In the genomic region with DNA sequence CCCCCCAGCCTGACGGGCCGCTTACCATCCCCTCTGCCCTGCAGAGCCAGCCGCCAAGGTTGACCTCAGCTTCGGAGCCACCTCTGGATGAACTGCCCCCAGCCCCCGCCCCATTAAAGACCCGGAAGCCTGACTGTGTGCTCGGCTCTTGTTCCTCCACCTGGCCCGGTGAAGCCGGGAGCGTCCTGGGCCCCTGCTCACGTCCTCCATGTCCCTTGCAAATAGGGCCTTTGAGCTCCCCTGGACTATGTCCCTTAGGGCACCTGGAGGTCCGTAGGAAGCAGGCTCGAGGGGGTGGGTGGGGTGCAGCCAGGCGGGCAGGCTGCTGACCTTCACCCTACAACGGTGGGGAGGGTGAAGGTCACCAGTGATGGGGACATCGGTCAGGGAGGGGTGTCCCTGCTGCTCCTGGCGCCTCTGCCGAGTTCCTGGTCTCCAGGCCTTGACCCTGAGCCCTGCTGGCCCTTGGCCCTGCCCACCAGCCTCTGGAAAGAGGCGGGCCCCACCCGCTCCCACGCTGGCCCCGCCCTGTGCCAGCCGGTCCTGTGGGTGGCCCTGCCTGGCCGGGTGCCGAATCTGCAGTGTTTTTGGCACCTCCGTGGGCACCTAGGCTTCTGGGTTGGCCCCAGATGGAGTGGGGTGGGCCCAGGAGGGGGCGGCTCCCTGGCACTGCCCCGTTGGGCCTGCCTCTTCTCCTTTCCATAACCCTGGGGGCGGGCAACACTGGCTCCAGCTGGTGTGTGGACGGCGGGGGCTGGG, we compare ENCODE assay signal across 8 cellular contexts. TPM values are rescaled to one million over a fixed set of nuclear protein-coding genes. Genes with fewer than 3 reads are reported as not detected.
DNase-seq lines count a peak whose midpoint lies in the region; ATAC-seq and TF ChIP-seq lines count a peak whose summit lies in the region.

No MANE protein-coding gene starts in this region.

- H3K4me3 ChIP-seq in HEK293 (ENCODE audit: low read depth, low read length) (no peak overlapping the region), left ventricle myocardium inferior (peak overlapping the region; percentile 90), spleen (peak overlapping the region in 5 of 8 donors; percentile 9 to 61 (median 21))

- H3K9me3 Mint-ChIP-seq in activated CD8-positive, alpha-beta memory T cell treated with anti-CD3 and anti-CD28 coated beads, Interleukin-2, amount 10 ng/mL, durations not matched to agents 7 days and 5 days (ENCODE audit: low read depth) = no peaks in the 10 kb centered on the region

- no peaks in the 10 kb centered on the region for H3K9me3 ChIP-seq in HEK293 (ENCODE audit: control insufficient read depth, insufficient read depth, low read depth, low read length)
- H3K9me3 ChIP-seq in left ventricle myocardium inferior (replicated peaks) = no peaks in the 10 kb centered on the region
- H3K9me3 ChIP-seq in spleen = no peaks in the 10 kb centered on the region

- ATAC-seq in activated CD8-positive, alpha-beta memory T cell treated with anti-CD3 and anti-CD28 coated beads, Interleukin-2, amount 10 ng/mL, durations not matched to agents 7 days and 5 days = no peak
- ATAC-seq in GM19324 (IDR thresholded peaks at IDR 0.05; ENCODE audit: low FRiP score, unreplicated experiment) = no peak

- H3K27ac ChIP-seq in HEK293 (ENCODE audit: extremely low read depth, low read depth, low read length) (peak overlapping the region; percentile 53; the same call in 1 of the 2 replicates), left ventricle myocardium inferior (replicated peaks) (peak overlapping the region; percentile 100), spleen (peak overlapping the region; percentile 45 to 100 (median 94))

- H3K36me3 ChIP-seq in HEK293 (ENCODE audit: control insufficient read depth in 2 of 2, insufficient read depth in 1 of 2, low read length in 2 of 2) (peaks cover 0 to 11% of the 10 kb centered on the region in 2 experiments; a peak in 1 of 3 replicates), left ventricle myocardium inferior (peaks cover 2% of the 10 kb centered on the region), spleen (peaks cover 0 to 16% (median 0%) of the 10 kb centered on the region in 6 donors)

- intact Hi-C loops in left ventricle myocardium inferior (cut with micrococcal nuclease) (no loop called here), spleen (cut with DNase I; ENCODE audit: low total_unique reads) (loop anchor here (2.0 kb wide), 1 partner anchor 22 kb away; no protein-coding TSS in a partner anchor)

- H3K27me3 Mint-ChIP-seq in activated CD8-positive, alpha-beta memory T cell treated with anti-CD3 and anti-CD28 coated beads, Interleukin-2, amount 10 ng/mL, durations not matched to agents 7 days and 5 days = no peaks in the 10 kb centered on the region

- H3K27me3 ChIP-seq in left ventricle myocardium inferior (ENCODE audit: low read depth) = no peaks in the 10 kb centered on the region
- peaks cover 0 to 8% (median 0%) of the 10 kb centered on the region in 7 donors for H3K27me3 ChIP-seq in spleen (replicated peaks in 1 of 7)

- no peak for DNase-seq in activated CD8-positive, alpha-beta memory T cell treated with anti-CD3 and anti-CD28 coated beads, Interleukin-2, amount 10 ng/mL, durations not matched to agents 7 days and 5 days
- DNase-seq in left ventricle myocardium inferior (peak; percentile 87), spleen (peak; percentile 92), NCI-H1694 treated with DMSO at 0.1 percent for 48 hours (lab: John Stamatoyannopoulos, UW) (no peak), retina (no peak), SW480 (ENCODE audit: low spot score) (no peak)

- H3K4me3 Mint-ChIP-seq in activated CD8-positive, alpha-beta memory T cell treated with anti-CD3 and anti-CD28 coated beads, Interleukin-2, amount 10 ng/mL, durations not matched to agents 7 days and 5 days = peak overlapping the region; percentile 59

- CTCF ChIA-PET in HEK293 (lab: Yijun Ruan, JAX) = interaction anchor here (0.6 to 5.5 kb wide), 45 partner anchors 8 to 487 kb away, joined by 3 to 299 read pairs (median 4); a partner anchor contains a TSS
- CTCF ChIA-PET in activated CD8-positive, alpha-beta memory T cell treated with anti-CD3 and anti-CD28 coated beads, Interleukin-2, amount 10 ng/mL, durations not matched to agents 7 days and 5 days (lab: Charles Lee) = interaction anchor here (0.7 to 10.1 kb wide), 45 partner anchors 12 to 611 kb away, joined by 3 to 723 read pairs (median 5); a partner anchor contains a TSS

- 28 to 47% (median 36%) methylated on average over 12 to 31 of the region's 31 CpGs for WGBS in spleen, 5 donors

- H3K27ac Mint-ChIP-seq in activated CD8-positive, alpha-beta memory T cell treated with anti-CD3 and anti-CD28 coated beads, Interleukin-2, amount 10 ng/mL, durations not matched to agents 7 days and 5 days = peak overlapping the region; percentile 87

- POLR2A ChIA-PET in HEK293 (lab: Yijun Ruan, JAX) = interaction anchor here (0.5 to 7.7 kb wide), 12 partner anchors 8 to 164 kb away, joined by 3 to 231 read pairs (median 10); a partner anchor contains a TSS

- no peak for TF ChIP-seq POLR2A in spleen (IDR thresholded peaks at IDR 0.05)

- peaks cover 2% of the 10 kb centered on the region for H3K36me3 Mint-ChIP-seq in activated CD8-positive, alpha-beta memory T cell treated with anti-CD3 and anti-CD28 coated beads, Interleukin-2, amount 10 ng/mL, durations not matched to agents 7 days and 5 days

- H3K4me1 ChIP-seq in HEK293 (ENCODE audit: control insufficient read depth, insufficient read depth, low read length) = peaks cover 8% of the 10 kb centered on the region
- peaks cover 87% of the 10 kb centered on the region for H3K4me1 ChIP-seq in left ventricle myocardium inferior
- H3K4me1 ChIP-seq in spleen = peaks cover 52 to 86% (median 77%) of the 10 kb centered on the region in 6 donors

- TF ChIP-seq CTCF in HEK293 (tag by site-specific recombination; IDR thresholded peaks at IDR 0.05) (no peak), left ventricle myocardium inferior (IDR thresholded peaks at IDR 0.05; ENCODE audit: borderline replicate concordance) (no peak), spleen (IDR thresholded peaks at IDR 0.05 in 8 of 11, conservative IDR thresholded peaks at IDR 0.05 in 3 of 11) (peak in 2 of 11 experiments; percentile 3 to 11)

- peaks cover 28% of the 10 kb centered on the region for H3K4me1 Mint-ChIP-seq in activated CD8-positive, alpha-beta memory T cell treated with anti-CD3 and anti-CD28 coated beads, Interleukin-2, amount 10 ng/mL, durations not matched to agents 7 days and 5 days

TF ChIP-seq in HEK293, 187 proteins besides CTCF, POLR2A, EP300 and RAD21 (continues in another document):
- no peak for TF ChIP-seq ZNF677 (tag by site-specific recombination; IDR thresholded peaks at IDR 0.05)
- no peak for TF ChIP-seq ZNF501 (tag by site-specific recombination; IDR thresholded peaks at IDR 0.05)
- no peak for TF ChIP-seq ZNF121 (tag by site-specific recombination; IDR thresholded peaks at IDR 0.05)
- no peak for TF ChIP-seq ZNF114 (tag by site-specific recombination; IDR thresholded peaks at IDR 0.05)
- TF ChIP-seq ZBTB20 (tag by site-specific recombination; IDR thresholded peaks at IDR 0.05) = 0 out of 2 replicates have a peak, but pooled peaks have one; percentile 15
- TF ChIP-seq, protein P1, sequence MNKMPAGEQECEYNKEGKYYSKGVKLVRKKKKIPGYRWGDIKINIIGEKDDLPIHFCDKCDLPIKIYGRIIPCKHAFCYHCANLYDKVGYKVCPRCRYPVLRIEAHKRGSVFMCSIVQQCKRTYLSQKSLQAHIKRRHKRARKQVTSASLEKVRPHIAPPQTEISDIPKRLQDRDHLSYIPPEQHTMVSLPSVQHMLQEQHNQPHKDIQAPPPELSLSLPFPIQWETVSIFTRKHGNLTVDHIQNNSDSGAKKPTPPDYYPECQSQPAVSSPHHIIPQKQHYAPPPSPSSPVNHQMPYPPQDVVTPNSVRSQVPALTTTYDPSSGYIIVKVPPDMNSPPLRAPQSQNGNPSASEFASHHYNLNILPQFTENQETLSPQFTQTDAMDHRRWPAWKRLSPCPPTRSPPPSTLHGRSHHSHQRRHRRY (tag by site-specific recombination; IDR thresholded peaks at IDR 0.05) = no peak

RNA-seq across cellular contexts. Expression of a gene that starts 3.3 kb away (rescaled TPM):
- 100 to 1,000 TPM; 190 to 221 TPM for total RNA-seq in activated CD8-positive, alpha-beta memory T cell treated with anti-CD3 and anti-CD28 coated beads, Interleukin-2, amount 10 ng/mL, durations not matched to agents 7 days and 5 days
- total RNA-seq in left ventricle myocardium inferior = 501 TPM
- 100 to 1,000 TPM in 4 of 7 donors, 10 to 100 TPM in 3; 49.1 to 131 (median 102) TPM for total RNA-seq in spleen
- 100 to 1,000 TPM; 164 to 166 (median 165) TPM for polyA plus RNA-seq in spleen

RNA-seq across cellular contexts. Expression of a gene that starts 3.5 kb away (rescaled TPM):
- total RNA-seq in activated CD8-positive, alpha-beta memory T cell treated with anti-CD3 and anti-CD28 coated beads, Interleukin-2, amount 10 ng/mL, durations not matched to agents 7 days and 5 days = 10 to 100 TPM; 73.3 to 88.6 TPM
- total RNA-seq in left ventricle myocardium inferior = 60.5 TPM
- total RNA-seq in spleen = 100 to 1,000 TPM in 4 of 7 donors, 10 to 100 TPM in 3; 42.1 to 223 (median 138) TPM
- 10 to 100 TPM; 16.5 to 48.9 (median 19.1) TPM for polyA plus RNA-seq in spleen

RNA-seq across cellular contexts. Expression of a gene that starts 7.1 kb away (rescaled TPM):
- total RNA-seq in activated CD8-positive, alpha-beta memory T cell treated with anti-CD3 and anti-CD28 coated beads, Interleukin-2, amount 10 ng/mL, durations not matched to agents 7 days and 5 days = under 1 TPM; 0.29 to 0.52 TPM
- total RNA-seq in left ventricle myocardium inferior (0.96 TPM), spleen (1 to 10 TPM in 1 of 7 donors, under 1 TPM in 5, not detected in 1; 0.12 to 1.2 (median 0.41) TPM)
- under 1 TPM in 2 of 3 donors, not detected in 1; 0.05 to 0.48 TPM for polyA plus RNA-seq in spleen

RNA-seq across cellular contexts. Expression of a gene that starts 24.3 kb away (rescaled TPM):
- 100 to 1,000 TPM; 189 to 210 TPM for total RNA-seq in activated CD8-positive, alpha-beta memory T cell treated with anti-CD3 and anti-CD28 coated beads, Interleukin-2, amount 10 ng/mL, durations not matched to agents 7 days and 5 days
- total RNA-seq in left ventricle myocardium inferior (229 TPM), spleen (100 to 1,000 TPM; 333 to 672 (median 514) TPM)
- 100 to 1,000 TPM; 406 to 894 (median 843) TPM for polyA plus RNA-seq in spleen

RNA-seq across cellular contexts. Expression of a gene that starts 30.5 kb away (rescaled TPM):
- total RNA-seq in activated CD8-positive, alpha-beta memory T cell treated with anti-CD3 and anti-CD28 coated beads, Interleukin-2, amount 10 ng/mL, durations not matched to agents 7 days and 5 days = 10 to 100 TPM; 54.7 to 60.3 TPM
- total RNA-seq in left ventricle myocardium inferior = 12.4 TPM
- total RNA-seq in spleen = 10 to 100 TPM; 35.8 to 69.6 (median 43.9) TPM
- 100 to 1,000 TPM in 1 of 3 donors, 10 to 100 TPM in 2; 82.9 to 134 (median 88.6) TPM for polyA plus RNA-seq in spleen

Comparison
In these comparisons a context has a peak if more than half of its experiments do, and no peak if none do; other contexts are left out.
1. DNase-seq: peak in left ventricle myocardium inferior (single experiment) and spleen (single experiment); none in activated CD8-positive, alpha-beta memory T cell treated with anti-CD3 and anti-CD28 coated beads, Interleukin-2, amount 10 ng/mL, durations not matched to agents 7 days and 5 days (single experiment), NCI-H1694 treated with DMSO at 0.1 percent for 48 hours (single experiment), retina (single experiment) and SW480 (single experiment).
2. Peak in every context shown above with its lines, with median percentiles within 50 percentile points of each other: H3K27ac ChIP-seq.